Comparison of ENCODE assay signal across 15 cellular contexts in genomic region chr19:52621376-52621775, GRCh38.
"Had no signal": no experiment of that assay in that cellular context is flagged by ENCODE, and none has a peak within 500 bp of the region (broad histone marks: within the 10 kb centered on the region; RNA-seq: fewer than 3 reads in every experiment).

No MANE protein-coding gene starts in this region.

- H3K4me3 Mint-ChIP-seq: activated CD4-positive, alpha-beta T cell treated with anti-CD3 and anti-CD28 coated beads, Interleukin-2, amount 10 ng/mL, durations not matched to agents 24 days and 14 days had no signal

- H3K27ac Mint-ChIP-seq: activated CD4-positive, alpha-beta T cell treated with anti-CD3 and anti-CD28 coated beads, Interleukin-2, amount 10 ng/mL, durations not matched to agents 24 days and 14 days had no signal

- ATAC-seq: heart right ventricle had no signal

- H3K4me1 ChIP-seq: adrenal gland, heart right ventricle, left ventricle myocardium inferior, right atrium auricular region, upper lobe of left lung had no signal

- H3K27me3 ChIP-seq: adrenal gland, heart right ventricle, right atrium auricular region, upper lobe of left lung had no signal

- H3K27me3 Mint-ChIP-seq: activated CD4-positive, alpha-beta T cell treated with anti-CD3 and anti-CD28 coated beads, Interleukin-2, amount 10 ng/mL, durations not matched to agents 24 days and 14 days had no signal

- H3K27ac ChIP-seq: adrenal gland, coronary artery, heart right ventricle, left ventricle myocardium inferior, right atrium auricular region, skin epidermis, upper lobe of left lung, WERI-Rb-1 had no signal

- H3K4me3 ChIP-seq: adrenal gland, coronary artery, heart right ventricle, left ventricle myocardium inferior, right atrium auricular region, skin epidermis, upper lobe of left lung had no signal

- H3K9me3 ChIP-seq: right atrium auricular region had no signal

- DNase-seq: activated CD4-positive, alpha-beta T cell treated with anti-CD3 and anti-CD28 coated beads, Interleukin-2, amount 10 ng/mL, durations not matched to agents 24 days and 14 days; adrenal gland; caudate nucleus; effector CD4-positive, alpha-beta T cell; foreskin melanocyte; heart right ventricle; left ventricle myocardium inferior; mesenchymal stem cell; substantia nigra; T1000; upper lobe of left lung; WERI-Rb-1 had no signal
